ENCODE assay signal across 1 cellular context in the genomic region with DNA sequence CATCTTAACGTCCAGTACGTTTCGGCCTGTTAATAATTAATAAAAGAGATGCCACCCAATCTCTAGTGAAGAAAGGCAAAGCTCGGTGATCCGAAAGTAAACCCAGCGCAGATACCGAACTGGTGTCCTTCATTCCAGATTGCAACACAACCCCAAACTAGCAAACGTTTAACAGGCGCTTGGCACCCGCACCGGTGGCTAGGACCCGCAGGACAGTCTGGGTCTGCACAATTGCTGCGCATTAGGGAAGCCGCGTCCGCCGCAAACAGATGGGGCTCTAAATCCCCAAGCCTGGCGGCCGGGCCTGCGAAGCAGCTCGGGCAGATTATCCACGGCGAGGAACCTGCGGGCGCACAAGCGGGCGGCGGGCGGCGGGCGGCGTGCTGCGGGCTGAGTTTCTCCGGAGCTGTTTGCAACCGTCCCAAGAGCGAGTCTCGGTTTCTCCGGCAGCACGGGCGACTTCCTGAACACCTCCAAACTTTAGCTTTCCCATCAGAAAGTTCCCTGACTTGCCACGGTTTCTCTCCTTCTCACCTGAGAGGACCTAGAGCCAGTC.
TF ChIP-seq lines count a peak whose summit lies in the region.

No MANE protein-coding gene starts in this region.

TF ChIP-seq in HepG2, 621 proteins besides CTCF, POLR2A, EP300 and RAD21 (continued from another document and continues in another):
- TF ChIP-seq, protein P1, sequence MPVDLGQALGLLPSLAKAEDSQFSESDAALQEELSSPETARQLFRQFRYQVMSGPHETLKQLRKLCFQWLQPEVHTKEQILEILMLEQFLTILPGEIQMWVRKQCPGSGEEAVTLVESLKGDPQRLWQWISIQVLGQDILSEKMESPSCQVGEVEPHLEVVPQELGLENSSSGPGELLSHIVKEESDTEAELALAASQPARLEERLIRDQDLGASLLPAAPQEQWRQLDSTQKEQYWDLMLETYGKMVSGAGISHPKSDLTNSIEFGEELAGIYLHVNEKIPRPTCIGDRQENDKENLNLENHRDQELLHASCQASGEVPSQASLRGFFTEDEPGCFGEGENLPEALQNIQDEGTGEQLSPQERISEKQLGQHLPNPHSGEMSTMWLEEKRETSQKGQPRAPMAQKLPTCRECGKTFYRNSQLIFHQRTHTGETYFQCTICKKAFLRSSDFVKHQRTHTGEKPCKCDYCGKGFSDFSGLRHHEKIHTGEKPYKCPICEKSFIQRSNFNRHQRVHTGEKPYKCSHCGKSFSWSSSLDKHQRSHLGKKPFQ (CRISPR knock-in tag; IDR thresholded peaks at IDR 0.05; ENCODE audit: insufficient replicate concordance): no peak
- TF ChIP-seq FOXA3 (CRISPR knock-in tag; IDR thresholded peaks at IDR 0.05) (peak; percentile 86), ZNF672 (CRISPR knock-in tag; IDR thresholded peaks at IDR 0.05) (no peak), SRY (CRISPR knock-in tag; IDR thresholded peaks at IDR 0.05) (no peak; the same call in 1 of the 2 replicates), ZNF577 (CRISPR knock-in tag; IDR thresholded peaks at IDR 0.05; ENCODE audit: borderline replicate concordance, low read depth) (no peak), PHF8 (CRISPR knock-in tag; IDR thresholded peaks at IDR 0.05) (peak; percentile 80), XBP1 (CRISPR knock-in tag; IDR thresholded peaks at IDR 0.05) (no peak), ZNF747 (CRISPR knock-in tag; IDR thresholded peaks at IDR 0.05; ENCODE audit: borderline replicate concordance) (0 out of 2 replicates have a peak, but pooled peaks have one; percentile 55), CBX2 (IDR thresholded peaks at IDR 0.05; ENCODE audit: low read depth, low read length) (no peak), CBX2 (CRISPR knock-in tag; IDR thresholded peaks at IDR 0.05; ENCODE audit: low read depth) (no peak), JARID2 (CRISPR knock-in tag; IDR thresholded peaks at IDR 0.05; ENCODE audit: insufficient replicate concordance) (no peak), ZNF563 (CRISPR knock-in tag; IDR thresholded peaks at IDR 0.05) (0 out of 2 replicates have a peak, but pooled peaks have one; percentile 2), TCF7 (IDR thresholded peaks at IDR 0.05; ENCODE audit: low read depth) (peak; percentile 29; the same call in 1 of the 2 replicates), REL (CRISPR knock-in tag; conservative IDR thresholded peaks at IDR 0.05) (no peak), ZFP36L2 (CRISPR knock-in tag; IDR thresholded peaks at IDR 0.05) (no peak), ETV6 (CRISPR knock-in tag; conservative IDR thresholded peaks at IDR 0.05) (peak; percentile 55; the same call in 1 of the 2 replicates), EED (CRISPR knock-in tag; IDR thresholded peaks at IDR 0.05) (no peak), TRIM24 (CRISPR knock-in tag; IDR thresholded peaks at IDR 0.05) (no peak), BCL6 (CRISPR knock-in tag; IDR thresholded peaks at IDR 0.05) (peak; percentile 77), ZBTB7A (CRISPR knock-in tag; IDR thresholded peaks at IDR 0.05) (no peak), MAFF (IDR thresholded peaks at IDR 0.05; ENCODE audit: low read depth, low read length) (no peak), ZNF230 (CRISPR knock-in tag; IDR thresholded peaks at IDR 0.05) (no peak), ZNF891 (CRISPR knock-in tag; IDR thresholded peaks at IDR 0.05) (peak; percentile 71; the same call in 1 of the 2 replicates), CBX5 (CRISPR knock-in tag; IDR thresholded peaks at IDR 0.05; ENCODE audit: borderline replicate concordance) (peak; percentile 71; the same call in 1 of the 2 replicates), DNMT3B (CRISPR knock-in tag; conservative IDR thresholded peaks at IDR 0.05) (no peak), KLF12 (CRISPR knock-in tag; IDR thresholded peaks at IDR 0.05; ENCODE audit: borderline replicate concordance) (no peak; the same call in 1 of the 2 replicates), CBX1 (IDR thresholded peaks at IDR 0.05; ENCODE audit: low read depth) (no peak), FIP1L1 (IDR thresholded peaks at IDR 0.05; ENCODE audit: borderline replicate concordance, insufficient read depth, low read depth, low read length) (no peak), NONO (IDR thresholded peaks at IDR 0.05) (no peak), NONO (CRISPR knock-in tag; conservative IDR thresholded peaks at IDR 0.05) (peak; percentile 73)
- TF ChIP-seq, protein P2, sequence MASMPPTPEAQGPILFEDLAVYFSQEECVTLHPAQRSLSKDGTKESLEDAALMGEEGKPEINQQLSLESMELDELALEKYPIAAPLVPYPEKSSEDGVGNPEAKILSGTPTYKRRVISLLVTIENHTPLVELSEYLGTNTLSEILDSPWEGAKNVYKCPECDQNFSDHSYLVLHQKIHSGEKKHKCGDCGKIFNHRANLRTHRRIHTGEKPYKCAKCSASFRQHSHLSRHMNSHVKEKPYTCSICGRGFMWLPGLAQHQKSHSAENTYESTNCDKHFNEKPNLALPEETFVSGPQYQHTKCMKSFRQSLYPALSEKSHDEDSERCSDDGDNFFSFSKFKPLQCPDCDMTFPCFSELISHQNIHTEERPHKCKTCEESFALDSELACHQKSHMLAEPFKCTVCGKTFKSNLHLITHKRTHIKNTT (CRISPR knock-in tag; IDR thresholded peaks at IDR 0.05): no peak
- TF ChIP-seq, protein P3, sequence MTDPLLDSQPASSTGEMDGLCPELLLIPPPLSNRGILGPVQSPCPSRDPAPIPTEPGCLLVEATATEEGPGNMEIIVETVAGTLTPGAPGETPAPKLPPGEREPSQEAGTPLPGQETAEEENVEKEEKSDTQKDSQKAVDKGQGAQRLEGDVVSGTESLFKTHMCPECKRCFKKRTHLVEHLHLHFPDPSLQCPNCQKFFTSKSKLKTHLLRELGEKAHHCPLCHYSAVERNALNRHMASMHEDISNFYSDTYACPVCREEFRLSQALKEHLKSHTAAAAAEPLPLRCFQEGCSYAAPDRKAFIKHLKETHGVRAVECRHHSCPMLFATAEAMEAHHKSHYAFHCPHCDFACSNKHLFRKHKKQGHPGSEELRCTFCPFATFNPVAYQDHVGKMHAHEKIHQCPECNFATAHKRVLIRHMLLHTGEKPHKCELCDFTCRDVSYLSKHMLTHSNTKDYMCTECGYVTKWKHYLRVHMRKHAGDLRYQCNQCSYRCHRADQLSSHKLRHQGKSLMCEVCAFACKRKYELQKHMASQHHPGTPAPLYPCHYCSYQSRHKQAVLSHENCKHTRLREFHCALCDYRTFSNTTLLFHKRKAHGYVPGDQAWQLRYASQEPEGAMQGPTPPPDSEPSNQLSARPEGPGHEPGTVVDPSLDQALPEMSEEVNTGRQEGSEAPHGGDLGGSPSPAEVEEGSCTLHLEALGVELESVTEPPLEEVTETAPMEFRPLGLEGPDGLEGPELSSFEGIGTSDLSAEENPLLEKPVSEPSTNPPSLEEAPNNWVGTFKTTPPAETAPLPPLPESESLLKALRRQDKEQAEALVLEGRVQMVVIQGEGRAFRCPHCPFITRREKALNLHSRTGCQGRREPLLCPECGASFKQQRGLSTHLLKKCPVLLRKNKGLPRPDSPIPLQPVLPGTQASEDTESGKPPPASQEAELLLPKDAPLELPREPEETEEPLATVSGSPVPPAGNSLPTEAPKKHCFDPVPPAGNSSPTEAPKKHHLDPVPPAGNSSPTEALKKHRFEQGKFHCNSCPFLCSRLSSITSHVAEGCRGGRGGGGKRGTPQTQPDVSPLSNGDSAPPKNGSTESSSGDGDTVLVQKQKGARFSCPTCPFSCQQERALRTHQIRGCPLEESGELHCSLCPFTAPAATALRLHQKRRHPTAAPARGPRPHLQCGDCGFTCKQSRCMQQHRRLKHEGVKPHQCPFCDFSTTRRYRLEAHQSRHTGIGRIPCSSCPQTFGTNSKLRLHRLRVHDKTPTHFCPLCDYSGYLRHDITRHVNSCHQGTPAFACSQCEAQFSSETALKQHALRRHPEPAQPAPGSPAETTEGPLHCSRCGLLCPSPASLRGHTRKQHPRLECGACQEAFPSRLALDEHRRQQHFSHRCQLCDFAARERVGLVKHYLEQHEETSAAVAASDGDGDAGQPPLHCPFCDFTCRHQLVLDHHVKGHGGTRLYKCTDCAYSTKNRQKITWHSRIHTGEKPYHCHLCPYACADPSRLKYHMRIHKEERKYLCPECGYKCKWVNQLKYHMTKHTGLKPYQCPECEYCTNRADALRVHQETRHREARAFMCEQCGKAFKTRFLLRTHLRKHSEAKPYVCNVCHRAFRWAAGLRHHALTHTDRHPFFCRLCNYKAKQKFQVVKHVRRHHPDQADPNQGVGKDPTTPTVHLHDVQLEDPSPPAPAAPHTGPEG (CRISPR knock-in tag; IDR thresholded peaks at IDR 0.05): 0 out of 2 replicates have a peak, but pooled peaks have one; percentile 53
- TF ChIP-seq, protein P4, sequence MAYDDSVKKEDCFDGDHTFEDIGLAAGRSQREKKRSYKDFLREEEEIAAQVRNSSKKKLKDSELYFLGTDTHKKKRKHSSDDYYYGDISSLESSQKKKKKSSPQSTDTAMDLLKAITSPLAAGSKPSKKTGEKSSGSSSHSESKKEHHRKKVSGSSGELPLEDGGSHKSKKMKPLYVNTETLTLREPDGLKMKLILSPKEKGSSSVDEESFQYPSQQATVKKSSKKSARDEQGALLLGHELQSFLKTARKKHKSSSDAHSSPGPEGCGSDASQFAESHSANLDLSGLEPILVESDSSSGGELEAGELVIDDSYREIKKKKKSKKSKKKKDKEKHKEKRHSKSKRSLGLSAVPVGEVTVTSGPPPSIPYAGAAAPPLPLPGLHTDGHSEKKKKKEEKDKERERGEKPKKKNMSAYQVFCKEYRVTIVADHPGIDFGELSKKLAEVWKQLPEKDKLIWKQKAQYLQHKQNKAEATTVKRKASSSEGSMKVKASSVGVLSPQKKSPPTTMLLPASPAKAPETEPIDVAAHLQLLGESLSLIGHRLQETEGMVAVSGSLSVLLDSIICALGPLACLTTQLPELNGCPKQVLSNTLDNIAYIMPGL (CRISPR knock-in tag; IDR thresholded peaks at IDR 0.05; ENCODE audit: borderline replicate concordance in 1 of 2, low read depth in 1 of 2): peak in 1 of 2 experiments; percentile 81; a peak in 2 of 4 replicates
- TF ChIP-seq, protein P5, sequence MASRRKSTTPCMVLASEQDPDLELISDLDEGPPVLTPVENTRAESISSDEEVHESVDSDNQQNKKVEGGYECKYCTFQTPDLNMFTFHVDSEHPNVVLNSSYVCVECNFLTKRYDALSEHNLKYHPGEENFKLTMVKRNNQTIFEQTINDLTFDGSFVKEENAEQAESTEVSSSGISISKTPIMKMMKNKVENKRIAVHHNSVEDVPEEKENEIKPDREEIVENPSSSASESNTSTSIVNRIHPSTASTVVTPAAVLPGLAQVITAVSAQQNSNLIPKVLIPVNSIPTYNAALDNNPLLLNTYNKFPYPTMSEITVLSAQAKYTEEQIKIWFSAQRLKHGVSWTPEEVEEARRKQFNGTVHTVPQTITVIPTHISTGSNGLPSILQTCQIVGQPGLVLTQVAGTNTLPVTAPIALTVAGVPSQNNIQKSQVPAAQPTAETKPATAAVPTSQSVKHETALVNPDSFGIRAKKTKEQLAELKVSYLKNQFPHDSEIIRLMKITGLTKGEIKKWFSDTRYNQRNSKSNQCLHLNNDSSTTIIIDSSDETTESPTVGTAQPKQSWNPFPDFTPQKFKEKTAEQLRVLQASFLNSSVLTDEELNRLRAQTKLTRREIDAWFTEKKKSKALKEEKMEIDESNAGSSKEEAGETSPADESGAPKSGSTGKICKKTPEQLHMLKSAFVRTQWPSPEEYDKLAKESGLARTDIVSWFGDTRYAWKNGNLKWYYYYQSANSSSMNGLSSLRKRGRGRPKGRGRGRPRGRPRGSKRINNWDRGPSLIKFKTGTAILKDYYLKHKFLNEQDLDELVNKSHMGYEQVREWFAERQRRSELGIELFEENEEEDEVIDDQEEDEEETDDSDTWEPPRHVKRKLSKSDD (CRISPR knock-in tag; IDR thresholded peaks at IDR 0.05; ENCODE audit: low read depth): no peak
- TF ChIP-seq, protein P6, sequence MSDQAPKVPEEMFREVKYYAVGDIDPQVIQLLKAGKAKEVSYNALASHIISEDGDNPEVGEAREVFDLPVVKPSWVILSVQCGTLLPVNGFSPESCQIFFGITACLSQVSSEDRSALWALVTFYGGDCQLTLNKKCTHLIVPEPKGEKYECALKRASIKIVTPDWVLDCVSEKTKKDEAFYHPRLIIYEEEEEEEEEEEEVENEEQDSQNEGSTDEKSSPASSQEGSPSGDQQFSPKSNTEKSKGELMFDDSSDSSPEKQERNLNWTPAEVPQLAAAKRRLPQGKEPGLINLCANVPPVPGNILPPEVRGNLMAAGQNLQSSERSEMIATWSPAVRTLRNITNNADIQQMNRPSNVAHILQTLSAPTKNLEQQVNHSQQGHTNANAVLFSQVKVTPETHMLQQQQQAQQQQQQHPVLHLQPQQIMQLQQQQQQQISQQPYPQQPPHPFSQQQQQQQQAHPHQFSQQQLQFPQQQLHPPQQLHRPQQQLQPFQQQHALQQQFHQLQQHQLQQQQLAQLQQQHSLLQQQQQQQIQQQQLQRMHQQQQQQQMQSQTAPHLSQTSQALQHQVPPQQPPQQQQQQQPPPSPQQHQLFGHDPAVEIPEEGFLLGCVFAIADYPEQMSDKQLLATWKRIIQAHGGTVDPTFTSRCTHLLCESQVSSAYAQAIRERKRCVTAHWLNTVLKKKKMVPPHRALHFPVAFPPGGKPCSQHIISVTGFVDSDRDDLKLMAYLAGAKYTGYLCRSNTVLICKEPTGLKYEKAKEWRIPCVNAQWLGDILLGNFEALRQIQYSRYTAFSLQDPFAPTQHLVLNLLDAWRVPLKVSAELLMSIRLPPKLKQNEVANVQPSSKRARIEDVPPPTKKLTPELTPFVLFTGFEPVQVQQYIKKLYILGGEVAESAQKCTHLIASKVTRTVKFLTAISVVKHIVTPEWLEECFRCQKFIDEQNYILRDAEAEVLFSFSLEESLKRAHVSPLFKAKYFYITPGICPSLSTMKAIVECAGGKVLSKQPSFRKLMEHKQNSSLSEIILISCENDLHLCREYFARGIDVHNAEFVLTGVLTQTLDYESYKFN (CRISPR knock-in tag; conservative IDR thresholded peaks at IDR 0.05): peak; percentile 79
- TF ChIP-seq, protein P7, sequence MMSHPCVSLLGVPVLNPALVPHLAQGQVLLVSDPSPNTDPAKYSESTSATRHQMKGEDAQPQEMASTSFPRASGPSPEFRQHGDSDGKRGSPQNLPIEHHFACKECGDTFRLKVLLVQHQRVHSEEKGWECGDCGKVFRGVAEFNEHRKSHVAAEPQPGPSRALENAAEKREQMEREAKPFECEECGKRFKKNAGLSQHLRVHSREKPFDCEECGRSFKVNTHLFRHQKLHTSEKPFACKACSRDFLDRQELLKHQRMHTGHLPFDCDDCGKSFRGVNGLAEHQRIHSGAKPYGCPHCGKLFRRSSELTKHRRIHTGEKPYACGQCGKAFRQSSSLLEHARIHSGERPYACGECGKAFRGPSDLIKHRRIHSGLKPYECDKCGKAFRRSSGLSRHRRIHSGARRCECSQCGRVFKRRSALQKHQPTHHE (CRISPR knock-in tag; IDR thresholded peaks at IDR 0.05; ENCODE audit: borderline replicate concordance): no peak
